18 cellular contexts compared by ENCODE assay signal in genomic region chr20:51275181-51275580, GRCh38.
DNase-seq lines count a peak whose midpoint lies in the region; ATAC-seq and TF ChIP-seq lines count a peak whose summit lies in the region.
"Had no signal": no experiment of that assay in that cellular context is flagged by ENCODE, and none has a peak within 500 bp of the region (broad histone marks: within the 10 kb centered on the region; RNA-seq: fewer than 3 reads in every experiment).

No MANE protein-coding gene starts in this region.

- H3K4me3 Mint-ChIP-seq in T-helper 17 cell = no peak overlapping the region

- H3K9me3 ChIP-seq in BLaER1 treated with 17β-estradiol and CSF1 and Interleukin-3, amounts not matched to agents 10 nM and 100 nM (replicated peaks in 1 of 11) = peaks cover 0 to 22% (median 6%) of the 10 kb centered on the region in 11 experiments; a peak in 7 of 22 replicates
- H3K9me3 ChIP-seq in neuronal stem cell (replicated peaks in 1 of 2; ENCODE audit: control insufficient read depth in 2 of 2, insufficient read depth in 1 of 2, low read depth in 1 of 2, low read length in 2 of 2) (no peaks in the 10 kb centered on the region), hepatocyte (ENCODE audit: low read depth) (no peaks in the 10 kb centered on the region), tibial artery (peaks cover 0 to 4% (median 0%) of the 10 kb centered on the region in 3 donors), T-helper 17 cell (ENCODE audit: control insufficient read depth, low read length, poor library complexity, severe bottlenecking) (no peaks in the 10 kb centered on the region)
- H3K9me3 ChIP-seq: SK-N-SH had no signal

- H4K20me1 ChIP-seq in BLaER1 treated with 17β-estradiol and CSF1 and Interleukin-3, amounts not matched to agents 10 nM and 100 nM = no peaks in the 10 kb centered on the region; a peak in 1 of 22 replicates
- no peaks in the 10 kb centered on the region for H4K20me1 ChIP-seq in hepatocyte (ENCODE audit: insufficient read depth, poor library complexity, severe bottlenecking)

- H3K23ac ChIP-seq in neuronal stem cell (ENCODE audit: low read depth, low read length, poor library complexity) = no peak overlapping the region

- H3K14ac ChIP-seq in neuronal stem cell (ENCODE audit: low read length) = no peak overlapping the region

- no peaks in the 10 kb centered on the region for H3K27me3 ChIP-seq in BLaER1 treated with 17β-estradiol and CSF1 and Interleukin-3, amounts not matched to agents 10 nM and 100 nM
- H3K27me3 ChIP-seq in neuronal stem cell (ENCODE audit: control insufficient read depth in 3 of 3, insufficient read depth in 3 of 3, low read depth in 1 of 3, low read length in 3 of 3) = peaks cover 0 to 10% (median 0%) of the 10 kb centered on the region in 3 experiments
- peaks cover 17% of the 10 kb centered on the region for H3K27me3 ChIP-seq in hepatocyte
- peaks cover 0 to 32% of the 10 kb centered on the region in 2 donors for H3K27me3 ChIP-seq in tibial artery

- no peak overlapping the region for H2AK5ac ChIP-seq in neuronal stem cell (ENCODE audit: low read depth, low read length)

- peak overlapping the region in 7 of 11 experiments; percentile 31 to 67 (median 43); a peak in 10 of 22 replicates for H3K4me2 ChIP-seq in BLaER1 treated with 17β-estradiol and CSF1 and Interleukin-3, amounts not matched to agents 10 nM and 100 nM
- H3K4me2 ChIP-seq in neuronal stem cell (ENCODE audit: insufficient read depth, low read length, poor library complexity, severe bottlenecking) (no peak overlapping the region), hepatocyte (no peak overlapping the region)
- H3K4me2 ChIP-seq: SK-N-SH had no signal

- DNase-seq in M059J (ENCODE audit: low read depth) = peak; percentile 37
- peak; percentile 4 for DNase-seq in cerebellar cortex (ENCODE audit: low spot score)
- DNase-seq in neuronal stem cell (ENCODE audit: low spot score) = no peak
- no peak for DNase-seq in hepatocyte (ENCODE audit: low spot score)
- DNase-seq in NCI-H2171 treated with DMSO at 0.1 percent for 48 hours (lab: John Stamatoyannopoulos, UW) = no peak
- DNase-seq in tibial artery = no peak
- DNase-seq in T-helper 17 cell = no peak
- DNase-seq: Caco-2, DMS53, NCI-H1105, NCI-H1694, NCI-H226, NCI-H524 treated with DMSO at 0.1 percent for 48 hours, Right ventricle myocardium superior, SK-N-SH had no signal

- no peak overlapping the region for H2BK12ac ChIP-seq in neuronal stem cell (ENCODE audit: low read length)

- H3K27ac Mint-ChIP-seq in T-helper 17 cell = no peak overlapping the region

- H2BK5ac ChIP-seq in neuronal stem cell (ENCODE audit: low read length) = no peak overlapping the region

- H3K79me2 ChIP-seq in hepatocyte = no peaks in the 10 kb centered on the region

- intact Hi-C loops in tibial artery (cut with DNase I; ENCODE audit: low total_unique reads) = no loop called here

- no peak overlapping the region for H2AFZ ChIP-seq in neuronal stem cell (ENCODE audit: low read length)
- no peak overlapping the region for H2AFZ ChIP-seq in hepatocyte

- no peak overlapping the region for H4K91ac ChIP-seq in neuronal stem cell (ENCODE audit: low read depth, low read length, poor library complexity)

- peaks cover 8% of the 10 kb centered on the region for H3K36me3 Mint-ChIP-seq in T-helper 17 cell (ENCODE audit: low read depth)

- peaks cover 81% of the 10 kb centered on the region for H3K27me3 Mint-ChIP-seq in T-helper 17 cell

- TF ChIP-seq CTCF in hepatocyte (IDR thresholded peaks at IDR 0.05; ENCODE audit: poor library complexity) = no peak
- no peak for TF ChIP-seq CTCF in tibial artery (IDR thresholded peaks at IDR 0.05)

- ATAC-seq in T-helper 17 cell = no peak
- ATAC-seq: HepG2, Panc1 had no signal

- no peaks in the 10 kb centered on the region for H3K79me1 ChIP-seq in neuronal stem cell (ENCODE audit: low read depth, low read length)

- H3K27ac ChIP-seq in BLaER1 treated with 17β-estradiol and CSF1 and Interleukin-3, amounts not matched to agents 10 nM and 100 nM = no peak overlapping the region
- no peak overlapping the region for H3K27ac ChIP-seq in neuronal stem cell (replicated peaks; ENCODE audit: low read length)
- no peak overlapping the region for H3K27ac ChIP-seq in hepatocyte
- no peak overlapping the region for H3K27ac ChIP-seq in tibial artery

- H3K9ac ChIP-seq in BLaER1 treated with 17β-estradiol and CSF1 and Interleukin-3, amounts not matched to agents 10 nM and 100 nM = no peak overlapping the region
- H3K9ac ChIP-seq in neuronal stem cell (ENCODE audit: low read depth, low read length, poor library complexity) = no peak overlapping the region
- H3K9ac ChIP-seq: SK-N-SH had no signal

- H3K4me3 ChIP-seq in BLaER1 treated with 17β-estradiol and CSF1 and Interleukin-3, amounts not matched to agents 10 nM and 100 nM = no peak overlapping the region
- H3K4me3 ChIP-seq in neuronal stem cell (ENCODE audit: low read length in 2 of 2) (no peak overlapping the region), hepatocyte (no peak overlapping the region), tibial artery (no peak overlapping the region)

- no peak overlapping the region for H3K4ac ChIP-seq in neuronal stem cell (ENCODE audit: low read length)

- H2BK120ac ChIP-seq in neuronal stem cell (ENCODE audit: low read depth, low read length) = no peak overlapping the region

- H3K4me1 Mint-ChIP-seq in T-helper 17 cell = no peaks in the 10 kb centered on the region

- H3K4me1 ChIP-seq in BLaER1 treated with 17β-estradiol and CSF1 and Interleukin-3, amounts not matched to agents 10 nM and 100 nM = peaks cover 16 to 35% (median 29%) of the 10 kb centered on the region in 10 experiments; a peak in 19 of 20 replicates
- H3K4me1 ChIP-seq in neuronal stem cell (ENCODE audit: control insufficient read depth in 2 of 2, insufficient read depth in 1 of 2, low read depth in 1 of 2, low read length in 2 of 2) (peaks cover 0 to 2% of the 10 kb centered on the region in 2 donors), hepatocyte (ENCODE audit: insufficient read depth) (no peaks in the 10 kb centered on the region), tibial artery (peaks cover 0 to 20% (median 6%) of the 10 kb centered on the region in 4 donors)
- H3K4me1 ChIP-seq: Caco-2 had no signal

- no peak overlapping the region for H4K8ac ChIP-seq in neuronal stem cell (ENCODE audit: low read depth, low read length)

- no peaks in the 10 kb centered on the region for H3K36me3 ChIP-seq in BLaER1 treated with 17β-estradiol and CSF1 and Interleukin-3, amounts not matched to agents 10 nM and 100 nM
- no peaks in the 10 kb centered on the region for H3K36me3 ChIP-seq in neuronal stem cell (replicated peaks in 1 of 2; ENCODE audit: control insufficient read depth in 2 of 2, insufficient read depth in 2 of 2, low read length in 2 of 2)
- no peaks in the 10 kb centered on the region for H3K36me3 ChIP-seq in hepatocyte (replicated peaks; ENCODE audit: insufficient read depth, low read depth)
- H3K36me3 ChIP-seq in tibial artery = no peaks in the 10 kb centered on the region

- no peak overlapping the region for H2BK15ac ChIP-seq in neuronal stem cell (ENCODE audit: low read length)

- peak overlapping the region; percentile 53 for H3K18ac ChIP-seq in neuronal stem cell (ENCODE audit: low read length)

- H3K9me2 ChIP-seq in hepatocyte (replicated peaks; ENCODE audit: insufficient read depth) = no peaks in the 10 kb centered on the region
- H3K9me2 ChIP-seq: SK-N-SH had no signal

- no CpG with 5 or more reads among the region's 5 CpGs for WGBS in neuronal stem cell (ENCODE audit: extremely low coverage in 2 of 2, insufficient read length in 2 of 2, insufficient replicate concordance in 1 of 2), 2 donors
- WGBS in hepatocyte (ENCODE audit: low lambda C conversion rate, missing lambda C conversion rate) = 76% methylated on average over 5 of the region's 5 CpGs

Comparison
In these comparisons a context has a peak if more than half of its experiments do, and no peak if none do; other contexts are left out.
1. H3K4me2 ChIP-seq: peak in BLaER1 treated with 17β-estradiol and CSF1 and Interleukin-3, amounts not matched to agents 10 nM and 100 nM (7 of 11); none in neuronal stem cell (single experiment) and hepatocyte (single experiment).
2. DNase-seq: peak in M059J (single experiment) and cerebellar cortex (single experiment); none in neuronal stem cell (single experiment), hepatocyte (single experiment), NCI-H2171 treated with DMSO at 0.1 percent for 48 hours (single experiment), tibial artery (0 of 2) and T-helper 17 cell (0 of 3).